8 cellular contexts compared by ENCODE assay signal in the genomic region with DNA sequence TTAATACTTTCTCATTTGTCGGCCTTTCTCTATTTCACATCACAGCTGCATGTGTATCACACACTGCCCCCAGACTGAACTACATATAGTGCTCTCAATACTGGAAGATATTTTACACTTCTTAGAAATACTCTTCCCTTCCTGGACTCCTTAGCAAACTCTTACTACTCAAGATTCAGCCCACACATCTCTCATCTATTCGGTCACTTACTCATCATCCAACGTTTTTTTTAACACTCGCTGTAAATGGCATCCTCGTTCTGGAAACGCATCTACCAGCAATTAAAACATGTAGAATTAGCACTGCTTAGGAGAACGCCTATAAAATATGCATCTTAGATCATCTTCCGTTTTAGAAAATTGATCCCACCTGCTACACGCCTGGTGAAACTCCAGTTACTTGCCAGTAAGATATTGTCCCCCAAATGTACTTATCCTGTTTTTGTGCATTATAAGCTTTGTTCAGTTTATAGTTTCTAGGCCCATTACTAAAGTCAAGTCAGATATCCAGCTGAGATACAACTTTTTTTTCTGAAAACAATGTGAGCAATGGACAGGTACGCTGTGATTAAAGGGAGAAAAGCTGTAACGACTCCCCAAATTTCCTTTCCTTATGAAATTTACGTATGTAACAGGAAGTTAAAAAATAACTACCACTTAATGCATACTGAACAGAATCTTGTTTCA. TPM values are rescaled to one million over a fixed set of nuclear protein-coding genes. Genes with fewer than 3 reads are reported as not detected.
DNase-seq lines count a peak whose midpoint lies in the region; ATAC-seq lines count a peak whose summit lies in the region.

No MANE protein-coding gene starts in this region.

- H3K4me1 ChIP-seq in CD4-positive, CD25-positive, alpha-beta regulatory T cell (ENCODE audit: control insufficient read depth, insufficient read depth, low read length, poor library complexity, severe bottlenecking) = peaks cover 21% of the 10 kb centered on the region
- H3K4me1 ChIP-seq in neuron (ENCODE audit: insufficient read depth, low read length) = peaks cover 11% of the 10 kb centered on the region

- peak overlapping the region; percentile 94 to 100 (median 96) for H3K4me3 Mint-ChIP-seq in CD4-positive, CD25-positive, alpha-beta regulatory T cell

- peak overlapping the region; percentile 99 for H2AFZ ChIP-seq in neuron (ENCODE audit: low read depth, low read length)

- H3K9me3 ChIP-seq in CD4-positive, CD25-positive, alpha-beta regulatory T cell (ENCODE audit: control insufficient read depth in 2 of 2, low read length in 2 of 2) = no peaks in the 10 kb centered on the region
- peaks cover 4% of the 10 kb centered on the region for H3K9me3 ChIP-seq in neuron (ENCODE audit: low read length)

- H3K9me3 Mint-ChIP-seq in CD4-positive, CD25-positive, alpha-beta regulatory T cell = no peaks in the 10 kb centered on the region

- no peaks in the 10 kb centered on the region for H3K27me3 ChIP-seq in CD4-positive, CD25-positive, alpha-beta regulatory T cell (ENCODE audit: control insufficient read depth, insufficient read depth, low read length)
- H3K27me3 ChIP-seq in neuron (ENCODE audit: insufficient read depth, low read length) = no peaks in the 10 kb centered on the region

- no peak for ATAC-seq in CD4-positive, CD25-positive, alpha-beta regulatory T cell (ENCODE audit: low read depth in 2 of 2)
- no peak for ATAC-seq in GM18873 (IDR thresholded peaks at IDR 0.05; ENCODE audit: low FRiP score, unreplicated experiment)
- no peak for ATAC-seq in GM21423 (IDR thresholded peaks at IDR 0.05; ENCODE audit: unreplicated experiment)

- peak overlapping the region; percentile 99 for H3K27ac ChIP-seq in CD4-positive, CD25-positive, alpha-beta regulatory T cell (ENCODE audit: insufficient read depth, low read length, poor library complexity, severe bottlenecking)

- H3K36me3 Mint-ChIP-seq in CD4-positive, CD25-positive, alpha-beta regulatory T cell = peaks cover 10% of the 10 kb centered on the region

- H3K4me3 ChIP-seq in CD4-positive, CD25-positive, alpha-beta regulatory T cell (ENCODE audit: low read depth, low read length) = peak overlapping the region; percentile 99
- peak overlapping the region; percentile 66 for H3K4me3 ChIP-seq in neuron (ENCODE audit: low read length)

- peaks cover 11 to 39% (median 30%) of the 10 kb centered on the region in 4 donors for H3K4me1 Mint-ChIP-seq in CD4-positive, CD25-positive, alpha-beta regulatory T cell

- H3K27ac Mint-ChIP-seq in CD4-positive, CD25-positive, alpha-beta regulatory T cell = peak overlapping the region; percentile 85 to 100 (median 99)

- H3K27me3 Mint-ChIP-seq in CD4-positive, CD25-positive, alpha-beta regulatory T cell = no peaks in the 10 kb centered on the region

- peaks cover 3% of the 10 kb centered on the region for H3K36me3 ChIP-seq in CD4-positive, CD25-positive, alpha-beta regulatory T cell (ENCODE audit: control insufficient read depth, insufficient read depth, low read length)
- peaks cover 10% of the 10 kb centered on the region for H3K36me3 ChIP-seq in neuron (ENCODE audit: insufficient read depth, low read length)

- peak in 1 of 3 donors; percentile 59 for DNase-seq in CD4-positive, CD25-positive, alpha-beta regulatory T cell
- peak; percentile 15 for DNase-seq in M059J (ENCODE audit: low read depth)
- peak; percentile 27 for DNase-seq in cerebellar cortex (ENCODE audit: low spot score)
- DNase-seq in NCI-H1092 (lab: John Stamatoyannopoulos, UW) = no peak
- DNase-seq in NCI-H1105 (lab: John Stamatoyannopoulos, UW) = no peak

RNA-seq across cellular contexts. Expression of a gene that starts 1.0 kb away (rescaled TPM):
- total RNA-seq in CD4-positive, CD25-positive, alpha-beta regulatory T cell = 3.5 TPM
- polyA plus RNA-seq in CD4-positive, CD25-positive, alpha-beta regulatory T cell = 1 to 10 TPM in 2 of 4 donors, under 1 TPM in 2; 0.54 to 1.2 (median 0.97) TPM
- 0.07 and 0.34 TPM in 2 replicates for total RNA-seq in M059J (2014; rRNA removed; shearing (Covaris generic))

RNA-seq across cellular contexts. Expression of a gene that starts 1.9 kb away (rescaled TPM):
- total RNA-seq in CD4-positive, CD25-positive, alpha-beta regulatory T cell = 31.0 TPM
- polyA plus RNA-seq in CD4-positive, CD25-positive, alpha-beta regulatory T cell = 10 to 100 TPM in 3 of 4 donors, 1 to 10 TPM in 1; 8.8 to 14.3 (median 11.2) TPM
- total RNA-seq in M059J (2014; rRNA removed; shearing (Covaris generic)) = 6.3 and 8.5 TPM in 2 replicates

RNA-seq across cellular contexts. Expression of a gene that starts 31.1 kb away (rescaled TPM):
- 18.2 TPM for total RNA-seq in CD4-positive, CD25-positive, alpha-beta regulatory T cell
- 10 to 100 TPM; 39.8 to 45.3 (median 44.0) TPM for polyA plus RNA-seq in CD4-positive, CD25-positive, alpha-beta regulatory T cell
- total RNA-seq in M059J (2014; rRNA removed; shearing (Covaris generic)) = 27.2 TPM in 2 replicates

Comparison
In these comparisons a context has a peak if more than half of its experiments do, and no peak if none do; other contexts are left out.
1. DNase-seq: peak in M059J (single experiment) and cerebellar cortex (single experiment); none in NCI-H1092 (single experiment) and NCI-H1105 (single experiment).